In genomic region chr2:10285578-10286198, GRCh38 we compare ENCODE assay signal across 9 cellular contexts. TPM values are rescaled to one million over a fixed set of nuclear protein-coding genes. Genes with fewer than 3 reads are reported as not detected.
DNase-seq lines count a peak whose midpoint lies in the region; ATAC-seq, FAIRE-seq and TF ChIP-seq lines count a peak whose summit lies in the region.
"Had no signal": no experiment of that assay in that cellular context is flagged by ENCODE, and none has a peak within 500 bp of the region (broad histone marks: within the 10 kb centered on the region; RNA-seq: fewer than 3 reads in every experiment).

No MANE protein-coding gene starts in this region.

- H3K4me2 ChIP-seq in BLaER1 treated with 17β-estradiol and CSF1 and Interleukin-3, amounts not matched to agents 10 nM and 100 nM: peak overlapping the region; percentile 76 to 95 (median 91)
- H3K4me2 ChIP-seq in astrocyte (ENCODE audit: low read length) (no peak overlapping the region), OCI-LY7 (ENCODE audit: low read length) (no peak overlapping the region)

- H2AFZ ChIP-seq in astrocyte (ENCODE audit: low read depth, low read length): peak overlapping the region; percentile 36
- no peak overlapping the region for H2AFZ ChIP-seq in OCI-LY7 (ENCODE audit: low read length)

- peaks cover 0 to 4% (median 0%) of the 10 kb centered on the region in 11 experiments; a peak in 1 of 22 replicates for H4K20me1 ChIP-seq in BLaER1 treated with 17β-estradiol and CSF1 and Interleukin-3, amounts not matched to agents 10 nM and 100 nM
- H4K20me1 ChIP-seq in astrocyte (ENCODE audit: insufficient read depth, low read length) (no peaks in the 10 kb centered on the region), OCI-LY7 (ENCODE audit: insufficient read depth, low read length) (no peaks in the 10 kb centered on the region)

- FAIRE-seq in astrocyte (lab: Jason Lieb, UNC) (no peak), kidney (lab: Jason Lieb, UNC) (no peak)
- FAIRE-seq: GM18507 had no signal

- no peak overlapping the region for H3K4me3 Mint-ChIP-seq in astrocyte (ENCODE audit: unreplicated experiment)

- POLR2A ChIA-PET in OCI-LY7 (lab: Charles Lee): interaction anchor here (0.8 to 1.3 kb wide), 2 partner anchors 9 to 13 kb away, joined by 3 read pairs; no protein-coding TSS in a partner anchor

- H3K27me3 Mint-ChIP-seq in astrocyte (ENCODE audit: low read depth, unreplicated experiment): peaks cover 7% of the 10 kb centered on the region

- no peaks in the 10 kb centered on the region for H3K9me2 ChIP-seq in OCI-LY7 (ENCODE audit: insufficient read depth, low read length)

- H3K36me3 Mint-ChIP-seq in astrocyte (ENCODE audit: low read depth, unreplicated experiment): no peaks in the 10 kb centered on the region

- no TSS peak for BruUV-seq in OCI-LY7 (replicated peaks; lab: Mats Ljungman, UMichigan)

- H3K27ac ChIP-seq in BLaER1 treated with 17β-estradiol and CSF1 and Interleukin-3, amounts not matched to agents 10 nM and 100 nM: peak overlapping the region; percentile 33 to 73 (median 58); a peak in 20 of 22 replicates
- H3K27ac ChIP-seq in astrocyte (ENCODE audit: low read depth, low read length) (no peak overlapping the region), kidney (ENCODE audit: low read depth in 2 of 2, low read length in 2 of 2) (peak overlapping the region; percentile 2 to 78), stomach smooth muscle (ENCODE audit: low read length) (peak overlapping the region; percentile 46), OCI-LY7 (ENCODE audit: low read depth, low read length, poor library complexity, severe bottlenecking) (no peak overlapping the region)

- no peak for TF ChIP-seq CTCF in astrocyte (IDR thresholded peaks at IDR 0.05; ENCODE audit: insufficient read depth, low read depth, low read length)
- no peak for TF ChIP-seq CTCF in kidney (IDR thresholded peaks at IDR 0.05; ENCODE audit: borderline replicate concordance, extremely low read depth, insufficient read depth)
- TF ChIP-seq CTCF in OCI-LY7 (conservative IDR thresholded peaks at IDR 0.05; ENCODE audit: low read length): no peak

- DNase-seq in LoVo (ENCODE audit: low spot score) (peak; percentile 42), astrocyte (ENCODE audit: low read depth) (no peak), kidney (peak; percentile 92), activated gamma-delta T cell treated with Interleukin-2 at 50 U/mL for 16 hours (no peak), OCI-LY7 (ENCODE audit: low spot score) (no peak)

- no peaks in the 10 kb centered on the region for H3K9me3 ChIP-seq in BLaER1 treated with 17β-estradiol and CSF1 and Interleukin-3, amounts not matched to agents 10 nM and 100 nM (replicated peaks in 1 of 11)
- H3K9me3 ChIP-seq in astrocyte (ENCODE audit: insufficient read depth, low read depth, low read length): no peaks in the 10 kb centered on the region
- H3K9me3 ChIP-seq in kidney (ENCODE audit: control insufficient read depth in 1 of 2, low read length in 2 of 2): no peaks in the 10 kb centered on the region
- H3K9me3 ChIP-seq in stomach smooth muscle (ENCODE audit: control insufficient read depth in 2 of 2, low read length in 2 of 2): no peaks in the 10 kb centered on the region
- no peaks in the 10 kb centered on the region for H3K9me3 ChIP-seq in OCI-LY7 (ENCODE audit: low read length)

- peak overlapping the region in 1 of 10 experiments; percentile 2; a peak in 1 of 20 replicates for H3K4me3 ChIP-seq in BLaER1 treated with 17β-estradiol and CSF1 and Interleukin-3, amounts not matched to agents 10 nM and 100 nM
- no peak overlapping the region for H3K4me3 ChIP-seq in astrocyte (ENCODE audit: insufficient read depth, low read depth, low read length)
- no peak overlapping the region for H3K4me3 ChIP-seq in kidney (ENCODE audit: low read length in 2 of 2)
- H3K4me3 ChIP-seq in stomach smooth muscle (ENCODE audit: low read length in 2 of 2): no peak overlapping the region
- no peak overlapping the region for H3K4me3 ChIP-seq in OCI-LY7 (ENCODE audit: low read depth, low read length, poor library complexity, severe bottlenecking)

- CTCF ChIA-PET in OCI-LY7 (lab: Charles Lee; ENCODE audit: unreplicated experiment): no interaction called here

- H3K27me3 ChIP-seq in BLaER1 treated with 17β-estradiol and CSF1 and Interleukin-3, amounts not matched to agents 10 nM and 100 nM: no peaks in the 10 kb centered on the region
- no peaks in the 10 kb centered on the region for H3K27me3 ChIP-seq in astrocyte (ENCODE audit: insufficient read depth, low read length)
- no peaks in the 10 kb centered on the region for H3K27me3 ChIP-seq in stomach smooth muscle (ENCODE audit: control insufficient read depth in 1 of 2, insufficient read depth in 2 of 2, low read length in 2 of 2)

- ATAC-seq in GM21447 (IDR thresholded peaks at IDR 0.05; ENCODE audit: unreplicated experiment): no peak

- peaks cover 15% of the 10 kb centered on the region for H3K4me1 Mint-ChIP-seq in astrocyte (ENCODE audit: low read depth, unreplicated experiment)

- no peak overlapping the region for H3K27ac Mint-ChIP-seq in astrocyte (ENCODE audit: unreplicated experiment)

- H3K79me2 ChIP-seq in astrocyte (ENCODE audit: insufficient read depth, low read length): no peaks in the 10 kb centered on the region
- H3K79me2 ChIP-seq in OCI-LY7 (ENCODE audit: insufficient read depth, low read depth, low read length): no peaks in the 10 kb centered on the region

- peak overlapping the region; percentile 4 to 61 (median 27); a peak in 12 of 22 replicates for H3K9ac ChIP-seq in BLaER1 treated with 17β-estradiol and CSF1 and Interleukin-3, amounts not matched to agents 10 nM and 100 nM
- no peak overlapping the region for H3K9ac ChIP-seq in astrocyte (ENCODE audit: low read length)
- H3K9ac ChIP-seq in kidney (ENCODE audit: low read length in 2 of 2): no peak overlapping the region
- H3K9ac ChIP-seq in stomach smooth muscle (ENCODE audit: low read length in 2 of 2): no peak overlapping the region

- H3K9me3 Mint-ChIP-seq in astrocyte (ENCODE audit: unreplicated experiment): no peaks in the 10 kb centered on the region

- H3K36me3 ChIP-seq in BLaER1 treated with 17β-estradiol and CSF1 and Interleukin-3, amounts not matched to agents 10 nM and 100 nM: no peaks in the 10 kb centered on the region
- H3K36me3 ChIP-seq in astrocyte (ENCODE audit: insufficient read depth, low read length) (no peaks in the 10 kb centered on the region), kidney (ENCODE audit: control insufficient read depth in 1 of 2, insufficient read depth in 2 of 2, low read length in 2 of 2) (no peaks in the 10 kb centered on the region), stomach smooth muscle (ENCODE audit: control insufficient read depth in 2 of 2, insufficient read depth in 2 of 2, low read length in 2 of 2) (no peaks in the 10 kb centered on the region), OCI-LY7 (ENCODE audit: insufficient read depth, low read length) (no peaks in the 10 kb centered on the region)

- intact Hi-C loops in kidney (cut with DNase I) (no loop called here), OCI-LY7 (cut with micrococcal nuclease; ENCODE audit: unreplicated experiment) (no loop called here)

- peaks cover 53 to 95% (median 65%) of the 10 kb centered on the region in 10 experiments for H3K4me1 ChIP-seq in BLaER1 treated with 17β-estradiol and CSF1 and Interleukin-3, amounts not matched to agents 10 nM and 100 nM
- H3K4me1 ChIP-seq in astrocyte (ENCODE audit: insufficient read depth, low read length): peaks cover 46% of the 10 kb centered on the region
- H3K4me1 ChIP-seq in kidney (ENCODE audit: control insufficient read depth in 1 of 2, insufficient read depth in 1 of 2, low read depth in 1 of 2, low read length in 2 of 2): peaks cover 4 to 12% of the 10 kb centered on the region in 2 donors
- peaks cover 24% of the 10 kb centered on the region for H3K4me1 ChIP-seq in stomach smooth muscle (ENCODE audit: control insufficient read depth, insufficient read depth, low read length)
- peaks cover 10% of the 10 kb centered on the region for H3K4me1 ChIP-seq in OCI-LY7 (ENCODE audit: insufficient read depth, low read length, poor library complexity, severe bottlenecking)

RNA-seq across cellular contexts. Expression of gene HPCAL1, which starts 17.0 kb away (rescaled TPM):
- total RNA-seq in astrocyte (11.8 and 12.3 TPM in 2 replicates), kidney (47.3 TPM), OCI-LY7 (2022) (7.2 and 9.2 TPM in 2 replicates)
- polyA plus RNA-seq in kidney (ENCODE audit: insufficient read depth, low read depth, low replicate concordance): 121 TPM
- total RNA-seq in OCI-LY7 (2014; rRNA removed; shearing (Covaris generic)): 9.1 and 9.7 TPM in 2 replicates

Comparison
In these comparisons a context has a peak if more than half of its experiments do, and no peak if none do; other contexts are left out.
1. H3K27ac ChIP-seq: peak in BLaER1 treated with 17β-estradiol and CSF1 and Interleukin-3, amounts not matched to agents 10 nM and 100 nM (11 of 11), kidney (2 of 2) and stomach smooth muscle (single experiment); none in astrocyte (single experiment) and OCI-LY7 (single experiment).
2. H3K4me2 ChIP-seq: peak in BLaER1 treated with 17β-estradiol and CSF1 and Interleukin-3, amounts not matched to agents 10 nM and 100 nM (11 of 11); none in astrocyte (single experiment) and OCI-LY7 (single experiment).
3. H3K9ac ChIP-seq: peak in BLaER1 treated with 17β-estradiol and CSF1 and Interleukin-3, amounts not matched to agents 10 nM and 100 nM (11 of 11); none in astrocyte (single experiment), kidney (0 of 2) and stomach smooth muscle (0 of 2).
4. DNase-seq: peak in LoVo (single experiment) and kidney (single experiment); none in astrocyte (single experiment), activated gamma-delta T cell treated with Interleukin-2 at 50 U/mL for 16 hours (single experiment) and OCI-LY7 (single experiment).